1 cellular context compared by ENCODE assay signal in the genomic region with DNA sequence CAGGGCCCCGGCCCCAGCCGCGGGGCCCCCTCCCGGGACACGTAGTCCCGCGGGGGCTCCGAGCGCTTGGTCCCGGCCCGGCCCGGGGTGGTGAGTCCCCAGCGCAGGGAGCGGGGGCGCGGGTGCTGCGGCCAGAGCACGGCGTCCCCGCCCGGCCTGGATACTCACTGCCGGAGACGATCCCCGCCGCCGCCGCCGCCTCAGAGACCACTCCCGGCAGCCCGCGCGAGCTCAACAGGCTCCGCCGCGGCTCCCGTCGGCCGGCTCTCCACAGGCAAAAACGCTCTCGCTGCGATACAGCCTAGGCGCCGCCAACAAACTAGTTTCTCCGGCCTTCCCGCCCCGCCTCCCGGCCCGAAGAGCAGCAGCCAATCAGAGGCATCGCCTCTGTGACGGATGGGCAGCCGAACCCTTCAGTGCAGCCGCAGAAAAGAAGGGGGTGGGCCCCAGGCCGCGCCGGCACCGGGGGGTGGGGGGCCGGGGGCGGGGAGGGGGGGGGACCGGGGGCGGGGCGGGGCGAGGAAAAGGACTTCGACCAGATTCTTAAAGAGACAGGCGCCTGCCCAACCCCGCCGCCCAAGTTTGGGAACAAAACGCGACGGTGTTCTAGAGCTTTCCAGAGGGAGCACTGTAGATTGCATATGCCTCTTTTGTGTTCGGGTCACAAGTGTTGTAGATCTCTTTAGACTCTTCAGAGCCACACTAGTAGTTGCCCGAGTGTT.
TF ChIP-seq lines count a peak whose summit lies in the region.

KLHL25 (minus strand) TSS at position 328 of the 722 bp plus-strand sequence. CDS start 25,115 bp downstream, outside the sequence.

TF ChIP-seq in K562, 482 proteins besides CTCF, POLR2A, EP300 and RAD21 (continued from another document):
- TF ChIP-seq ZBTB12 (CRISPR knock-in tag; IDR thresholded peaks at IDR 0.05) (no peak), PTRF (tag; IDR thresholded peaks at IDR 0.05) (no peak), BRF1 (IDR thresholded peaks at IDR 0.05; ENCODE audit: borderline replicate concordance, extremely low read depth, insufficient read length) (no peak), RBM25 (IDR thresholded peaks at IDR 0.05; ENCODE audit: low read depth, low read length, severe bottlenecking) (peak; percentile 89), XRCC3 (IDR thresholded peaks at IDR 0.05) (no peak), ATF1 (CRISPR knock-in tag; IDR thresholded peaks at IDR 0.05) (no peak), ATF1 (tag; IDR thresholded peaks at IDR 0.05) (0 out of 2 replicates have a peak, but pooled peaks have one; percentile 11), FOXJ2 (tag; IDR thresholded peaks at IDR 0.05) (no peak), MBD2 (IDR thresholded peaks at IDR 0.05; ENCODE audit: borderline replicate concordance, low read depth) (peak; percentile 95), ZNF239 (CRISPR knock-in tag; IDR thresholded peaks at IDR 0.05) (no peak), SNRNP70 (optimal IDR thresholded peaks at IDR 0.05; ENCODE audit: low read depth, low read length) (no peak), LARP7 (IDR thresholded peaks at IDR 0.05) (no peak), CREM (IDR thresholded peaks at IDR 0.05; ENCODE audit: low read depth) (peak; percentile 26; the same call in 1 of the 2 replicates), NCOA1 (IDR thresholded peaks at IDR 0.05; ENCODE audit: low read depth) (no peak), ZNF282 (CRISPR knock-in tag; IDR thresholded peaks at IDR 0.05) (no peak), NCOR1 (IDR thresholded peaks at IDR 0.05) (no peak), RBFOX2 (IDR thresholded peaks at IDR 0.05; ENCODE audit: low read depth, low read length) (peak; percentile 37; the same call in 1 of the 2 replicates), CBX5 (IDR thresholded peaks at IDR 0.05; ENCODE audit: borderline replicate concordance, low read depth) (no peak), ZNF57 (CRISPR knock-in tag; IDR thresholded peaks at IDR 0.05) (no peak), ZZZ3 (IDR thresholded peaks at IDR 0.05) (no peak), MYC (IDR thresholded peaks at IDR 0.05; ENCODE audit: low read depth, low read length) (no peak), MYC (CRISPR knock-in tag; IDR thresholded peaks at IDR 0.05; ENCODE audit: borderline replicate concordance, low read depth) (no peak), NRF1 (conservative IDR thresholded peaks at IDR 0.05 in 1 of 2, IDR thresholded peaks at IDR 0.05 in 1 of 2) (peak in 1 of 2 experiments; percentile 37; a peak in 2 of 4 replicates), GABPA (tag; conservative IDR thresholded peaks at IDR 0.05; ENCODE audit: low read depth) (0 out of 2 replicates have a peak, but pooled peaks have one; percentile 26), PCBP1 (IDR thresholded peaks at IDR 0.05; ENCODE audit: low read depth, low read length, poor library complexity, severe bottlenecking) (no peak), RB1 (IDR thresholded peaks at IDR 0.05; ENCODE audit: low read depth) (peak; percentile 27; the same call in 1 of the 2 replicates), ZNF584 (CRISPR knock-in tag; IDR thresholded peaks at IDR 0.05; ENCODE audit: low read depth) (no peak), SIN3B (IDR thresholded peaks at IDR 0.05; ENCODE audit: low read depth) (no peak), IRF1 (CRISPR knock-in tag; IDR thresholded peaks at IDR 0.05; ENCODE audit: borderline replicate concordance) (no peak), ASH1L (IDR thresholded peaks at IDR 0.05; ENCODE audit: borderline replicate concordance, low read depth, partially characterized antibody) (peak; percentile 80), NR2C1 (IDR thresholded peaks at IDR 0.05) (no peak), NR2C1 (tag; IDR thresholded peaks at IDR 0.05) (no peak), ELF2 (CRISPR knock-in tag; IDR thresholded peaks at IDR 0.05) (no peak), HNRNPL (IDR thresholded peaks at IDR 0.05; ENCODE audit: low read depth, low read length) (no peak), ZBTB17 (CRISPR knock-in tag; IDR thresholded peaks at IDR 0.05) (no peak), ZNF384 (IDR thresholded peaks at IDR 0.05; ENCODE audit: low read depth, low read length) (no peak), NR2C2 (CRISPR knock-in tag; IDR thresholded peaks at IDR 0.05) (no peak), NR2C2 (tag; IDR thresholded peaks at IDR 0.05) (no peak), CTBP1 (IDR thresholded peaks at IDR 0.05; ENCODE audit: borderline replicate concordance) (0 out of 2 replicates have a peak, but pooled peaks have one; percentile 16), ATF7 (IDR thresholded peaks at IDR 0.05) (no peak), CHD2 (IDR thresholded peaks at IDR 0.05; ENCODE audit: low read depth, low read length) (peak; percentile 77), PBX2 (CRISPR knock-in tag; IDR thresholded peaks at IDR 0.05; ENCODE audit: low read depth) (peak; percentile 76), PBX2 (tag; conservative IDR thresholded peaks at IDR 0.05; ENCODE audit: low read depth) (peak; percentile 84), POLR2G (IDR thresholded peaks at IDR 0.05; ENCODE audit: low read depth, low read length) (peak; percentile 45), HDGF (IDR thresholded peaks at IDR 0.05) (no peak), ZKSCAN8 (CRISPR knock-in tag; IDR thresholded peaks at IDR 0.05) (no peak), KDM2B (CRISPR knock-in tag; IDR thresholded peaks at IDR 0.05) (peak; percentile 26; the same call in 1 of the 2 replicates), SP1 (CRISPR knock-in tag; IDR thresholded peaks at IDR 0.05) (peak; percentile 39; the same call in 1 of the 2 replicates), ZNF232 (CRISPR knock-in tag; IDR thresholded peaks at IDR 0.05) (no peak), FOS (IDR thresholded peaks at IDR 0.05; ENCODE audit: extremely low read depth, insufficient read length) (peak; percentile 92), CXXC5 (CRISPR knock-in tag; IDR thresholded peaks at IDR 0.05) (peak; percentile 52; the same call in 1 of the 2 replicates), ZNF740 (CRISPR knock-in tag; IDR thresholded peaks at IDR 0.05) (no peak), ZNF740 (tag; IDR thresholded peaks at IDR 0.05) (peak in 1 of 2 experiments; percentile 75; a peak in 2 of 4 replicates), KLF10 (CRISPR knock-in tag; IDR thresholded peaks at IDR 0.05) (no peak), JUN (IDR thresholded peaks at IDR 0.05; ENCODE audit: borderline replicate concordance, low read depth, low read length) (no peak), JUN (CRISPR knock-in tag; IDR thresholded peaks at IDR 0.05; ENCODE audit: borderline replicate concordance) (no peak), ZNF583 (CRISPR knock-in tag; IDR thresholded peaks at IDR 0.05) (no peak), STAT5B (CRISPR knock-in tag; IDR thresholded peaks at IDR 0.05) (no peak)
- TF ChIP-seq, protein P1, sequence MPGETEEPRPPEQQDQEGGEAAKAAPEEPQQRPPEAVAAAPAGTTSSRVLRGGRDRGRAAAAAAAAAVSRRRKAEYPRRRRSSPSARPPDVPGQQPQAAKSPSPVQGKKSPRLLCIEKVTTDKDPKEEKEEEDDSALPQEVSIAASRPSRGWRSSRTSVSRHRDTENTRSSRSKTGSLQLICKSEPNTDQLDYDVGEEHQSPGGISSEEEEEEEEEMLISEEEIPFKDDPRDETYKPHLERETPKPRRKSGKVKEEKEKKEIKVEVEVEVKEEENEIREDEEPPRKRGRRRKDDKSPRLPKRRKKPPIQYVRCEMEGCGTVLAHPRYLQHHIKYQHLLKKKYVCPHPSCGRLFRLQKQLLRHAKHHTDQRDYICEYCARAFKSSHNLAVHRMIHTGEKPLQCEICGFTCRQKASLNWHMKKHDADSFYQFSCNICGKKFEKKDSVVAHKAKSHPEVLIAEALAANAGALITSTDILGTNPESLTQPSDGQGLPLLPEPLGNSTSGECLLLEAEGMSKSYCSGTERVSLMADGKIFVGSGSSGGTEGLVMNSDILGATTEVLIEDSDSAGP (CRISPR knock-in tag; IDR thresholded peaks at IDR 0.05), result peak; percentile 93
- TF ChIP-seq, protein P2, sequence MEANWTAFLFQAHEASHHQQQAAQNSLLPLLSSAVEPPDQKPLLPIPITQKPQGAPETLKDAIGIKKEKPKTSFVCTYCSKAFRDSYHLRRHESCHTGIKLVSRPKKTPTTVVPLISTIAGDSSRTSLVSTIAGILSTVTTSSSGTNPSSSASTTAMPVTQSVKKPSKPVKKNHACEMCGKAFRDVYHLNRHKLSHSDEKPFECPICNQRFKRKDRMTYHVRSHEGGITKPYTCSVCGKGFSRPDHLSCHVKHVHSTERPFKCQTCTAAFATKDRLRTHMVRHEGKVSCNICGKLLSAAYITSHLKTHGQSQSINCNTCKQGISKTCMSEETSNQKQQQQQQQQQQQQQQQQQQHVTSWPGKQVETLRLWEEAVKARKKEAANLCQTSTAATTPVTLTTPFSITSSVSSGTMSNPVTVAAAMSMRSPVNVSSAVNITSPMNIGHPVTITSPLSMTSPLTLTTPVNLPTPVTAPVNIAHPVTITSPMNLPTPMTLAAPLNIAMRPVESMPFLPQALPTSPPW (CRISPR knock-in tag; IDR thresholded peaks at IDR 0.05), result peak; percentile 100
- TF ChIP-seq, protein P3, sequence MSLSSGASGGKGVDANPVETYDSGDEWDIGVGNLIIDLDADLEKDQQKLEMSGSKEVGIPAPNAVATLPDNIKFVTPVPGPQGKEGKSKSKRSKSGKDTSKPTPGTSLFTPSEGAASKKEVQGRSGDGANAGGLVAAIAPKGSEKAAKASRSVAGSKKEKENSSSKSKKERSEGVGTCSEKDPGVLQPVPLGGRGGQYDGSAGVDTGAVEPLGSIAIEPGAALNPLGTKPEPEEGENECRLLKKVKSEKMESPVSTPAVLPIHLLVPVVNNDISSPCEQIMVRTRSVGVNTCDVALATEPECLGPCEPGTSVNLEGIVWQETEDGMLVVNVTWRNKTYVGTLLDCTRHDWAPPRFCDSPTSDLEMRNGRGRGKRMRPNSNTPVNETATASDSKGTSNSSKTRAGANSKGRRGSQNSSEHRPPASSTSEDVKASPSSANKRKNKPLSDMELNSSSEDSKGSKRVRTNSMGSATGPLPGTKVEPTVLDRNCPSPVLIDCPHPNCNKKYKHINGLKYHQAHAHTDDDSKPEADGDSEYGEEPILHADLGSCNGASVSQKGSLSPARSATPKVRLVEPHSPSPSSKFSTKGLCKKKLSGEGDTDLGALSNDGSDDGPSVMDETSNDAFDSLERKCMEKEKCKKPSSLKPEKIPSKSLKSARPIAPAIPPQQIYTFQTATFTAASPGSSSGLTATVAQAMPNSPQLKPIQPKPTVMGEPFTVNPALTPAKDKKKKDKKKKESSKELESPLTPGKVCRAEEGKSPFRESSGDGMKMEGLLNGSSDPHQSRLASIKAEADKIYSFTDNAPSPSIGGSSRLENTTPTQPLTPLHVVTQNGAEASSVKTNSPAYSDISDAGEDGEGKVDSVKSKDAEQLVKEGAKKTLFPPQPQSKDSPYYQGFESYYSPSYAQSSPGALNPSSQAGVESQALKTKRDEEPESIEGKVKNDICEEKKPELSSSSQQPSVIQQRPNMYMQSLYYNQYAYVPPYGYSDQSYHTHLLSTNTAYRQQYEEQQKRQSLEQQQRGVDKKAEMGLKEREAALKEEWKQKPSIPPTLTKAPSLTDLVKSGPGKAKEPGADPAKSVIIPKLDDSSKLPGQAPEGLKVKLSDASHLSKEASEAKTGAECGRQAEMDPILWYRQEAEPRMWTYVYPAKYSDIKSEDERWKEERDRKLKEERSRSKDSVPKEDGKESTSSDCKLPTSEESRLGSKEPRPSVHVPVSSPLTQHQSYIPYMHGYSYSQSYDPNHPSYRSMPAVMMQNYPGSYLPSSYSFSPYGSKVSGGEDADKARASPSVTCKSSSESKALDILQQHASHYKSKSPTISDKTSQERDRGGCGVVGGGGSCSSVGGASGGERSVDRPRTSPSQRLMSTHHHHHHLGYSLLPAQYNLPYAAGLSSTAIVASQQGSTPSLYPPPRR (CRISPR knock-in tag; IDR thresholded peaks at IDR 0.05; ENCODE audit: borderline replicate concordance), result no peak
